Comparison of ENCODE assay signal across 8 cellular contexts in genomic region chr21:21163904-21164303, GRCh38.
DNase-seq lines count a peak whose midpoint lies in the region; ATAC-seq, FAIRE-seq and TF ChIP-seq lines count a peak whose summit lies in the region.

No MANE protein-coding gene starts in this region.

- no peaks in the 10 kb centered on the region for H3K27me3 ChIP-seq in CD4-positive, alpha-beta memory T cell (ENCODE audit: insufficient read depth, low read length)

- in situ Hi-C loops in SK-MEL-5 (cut with HindIII; ENCODE audit: low pct_unique_long_range_greater_than_20kb, low sequenced_read_pairs): no loop called here

- H3K4me3 Mint-ChIP-seq in CD4-positive, alpha-beta memory T cell: no peak overlapping the region
- no peak overlapping the region for H3K4me3 Mint-ChIP-seq in brain

- intact Hi-C loops in CD4-positive, alpha-beta memory T cell (cut with micrococcal nuclease): no loop called here

- no peak overlapping the region for H3K4me3 ChIP-seq in CD4-positive, alpha-beta memory T cell (ENCODE audit: low read length in 2 of 2)

- no peaks in the 10 kb centered on the region for H3K36me3 Mint-ChIP-seq in CD4-positive, alpha-beta memory T cell
- H3K36me3 Mint-ChIP-seq in brain: no peaks in the 10 kb centered on the region

- DNase-seq in CD4-positive, alpha-beta memory T cell: peak; percentile 13 to 40 (median 22)
- DNase-seq in MV-4-11 (lab: John Stamatoyannopoulos, UW) (peak; percentile 54), SK-MEL-5 (ENCODE audit: low read depth, low spot score) (peak; percentile 74), cerebellar nuclear complex (lab: John Stamatoyannopoulos, UW) (no peak)
- DNase-seq in stimulated activated CD4-positive, alpha-beta T cell treated with anti-CD3 and anti-CD28 coated beads, Interleukin-4, amount 100 ng/mL, for 24 hours: peak; percentile 39

- peak; percentile 69 for ATAC-seq in GM21619 (IDR thresholded peaks at IDR 0.05; ENCODE audit: unreplicated experiment)

- POLR2A ChIA-PET in CD4-positive, alpha-beta memory T cell (lab: Charles Lee; ENCODE audit: partially characterized antibody): no interaction called here

- no peaks in the 10 kb centered on the region for H3K4me1 Mint-ChIP-seq in CD4-positive, alpha-beta memory T cell
- H3K4me1 Mint-ChIP-seq in brain: peaks cover 7% of the 10 kb centered on the region

- peaks cover 0 to 2% (median 0%) of the 10 kb centered on the region in 8 donors for H3K9me3 Mint-ChIP-seq in CD4-positive, alpha-beta memory T cell
- H3K9me3 Mint-ChIP-seq in brain: peaks cover 8 to 18% (median 14%) of the 10 kb centered on the region in 5 experiments

- H3K27ac ChIP-seq in CD4-positive, alpha-beta memory T cell (ENCODE audit: low read depth, low read length): no peak overlapping the region

- no peaks in the 10 kb centered on the region for H3K9me3 ChIP-seq in CD4-positive, alpha-beta memory T cell (ENCODE audit: control insufficient read depth in 1 of 2, low read length in 2 of 2)

- TF ChIP-seq CTCF in brain (conservative IDR thresholded peaks at IDR 0.05): peak; percentile 55 to 72

- no peaks in the 10 kb centered on the region for H3K27me3 Mint-ChIP-seq in CD4-positive, alpha-beta memory T cell
- peaks cover 3% of the 10 kb centered on the region for H3K27me3 Mint-ChIP-seq in brain

- CTCF ChIA-PET in CD4-positive, alpha-beta memory T cell (lab: Charles Lee; ENCODE audit: partially characterized antibody): no interaction called here

- peak overlapping the region in 1 of 7 donors; percentile 22 for H3K27ac Mint-ChIP-seq in CD4-positive, alpha-beta memory T cell
- H3K27ac Mint-ChIP-seq in brain: no peak overlapping the region

- H3K4me1 ChIP-seq in CD4-positive, alpha-beta memory T cell (ENCODE audit: insufficient read depth, low read length): no peaks in the 10 kb centered on the region

- peak; percentile 73 for FAIRE-seq in islet of Langerhans (lab: Jason Lieb, UNC)

- no peaks in the 10 kb centered on the region for H3K36me3 ChIP-seq in CD4-positive, alpha-beta memory T cell (ENCODE audit: insufficient read depth, low read length)

Comparison
In these comparisons a context has a peak if more than half of its experiments do, and no peak if none do; other contexts are left out.
1. DNase-seq: peak in CD4-positive, alpha-beta memory T cell (5 of 5), MV-4-11 (single experiment), SK-MEL-5 (single experiment) and stimulated activated CD4-positive, alpha-beta T cell treated with anti-CD3 and anti-CD28 coated beads, Interleukin-4, amount 100 ng/mL, for 24 hours (single experiment); none in cerebellar nuclear complex (0 of 2).